In genomic region chr5:14871573-14872069, GRCh38 we compare ENCODE assay signal across 8 cellular contexts. TPM values are rescaled to one million over a fixed set of nuclear protein-coding genes. Genes with fewer than 3 reads are reported as not detected.
A peak's percentile ranks its signal among the peaks of the same experiment; 100 is the strongest.
DNase-seq lines count a peak whose midpoint lies in the region; ATAC-seq lines count a peak whose summit lies in the region.

TSS of gene ANKH (minus strand) at chr5:14871778. CDS start at chr5:14871447, 331 bp downstream.

- peak; percentile 75 for DNase-seq in NCI-H1105 (lab: John Stamatoyannopoulos, UW)
- peak; percentile 93 for DNase-seq in astrocyte of the hippocampus (ENCODE audit: low read depth, low spot score)
- peak; percentile 76 to 82 for DNase-seq in hippocampal formation (lab: John Stamatoyannopoulos, UW)
- peak; percentile 88 for DNase-seq in sciatic nerve (ENCODE audit: low spot score)
- no peak for DNase-seq in cortex of kidney (lab: John Stamatoyannopoulos, UW)

- intact Hi-C loops in T-helper 2 cell treated with Interferon-gamma antibody and Interleukin-4, amounts not matched to agents 100 ng/mL and 5 ng/mL, for 36 hours (cut with micrococcal nuclease): loop anchor here (1.0 to 5.0 kb wide), 10 partner anchors 56 to 1746 kb away; partner anchors contain the start of genes OTULIN and RETREG1
- intact Hi-C loops in sciatic nerve (cut with DNase I): loop anchor here (10.0 kb wide), 1 partner anchor 53 kb away; no protein-coding TSS in a partner anchor

- peak; percentile 95 for ATAC-seq in GM18498 (IDR thresholded peaks at IDR 0.05; ENCODE audit: unreplicated experiment)
- ATAC-seq in HG02678 (IDR thresholded peaks at IDR 0.05; ENCODE audit: unreplicated experiment): peak; percentile 87
- ATAC-seq in sciatic nerve: peak; percentile 85

RNA-seq across cellular contexts. Expression of gene ANKH, which starts in this region (rescaled TPM):
- 73.4 and 74.8 TPM in 2 replicates for total RNA-seq in T-helper 2 cell treated with Interferon-gamma antibody and Interleukin-4, amounts not matched to agents 100 ng/mL and 5 ng/mL, for 36 hours
- 156 TPM for total RNA-seq in sciatic nerve
